Comparison of ENCODE assay signal across 8 cellular contexts in the genomic region with DNA sequence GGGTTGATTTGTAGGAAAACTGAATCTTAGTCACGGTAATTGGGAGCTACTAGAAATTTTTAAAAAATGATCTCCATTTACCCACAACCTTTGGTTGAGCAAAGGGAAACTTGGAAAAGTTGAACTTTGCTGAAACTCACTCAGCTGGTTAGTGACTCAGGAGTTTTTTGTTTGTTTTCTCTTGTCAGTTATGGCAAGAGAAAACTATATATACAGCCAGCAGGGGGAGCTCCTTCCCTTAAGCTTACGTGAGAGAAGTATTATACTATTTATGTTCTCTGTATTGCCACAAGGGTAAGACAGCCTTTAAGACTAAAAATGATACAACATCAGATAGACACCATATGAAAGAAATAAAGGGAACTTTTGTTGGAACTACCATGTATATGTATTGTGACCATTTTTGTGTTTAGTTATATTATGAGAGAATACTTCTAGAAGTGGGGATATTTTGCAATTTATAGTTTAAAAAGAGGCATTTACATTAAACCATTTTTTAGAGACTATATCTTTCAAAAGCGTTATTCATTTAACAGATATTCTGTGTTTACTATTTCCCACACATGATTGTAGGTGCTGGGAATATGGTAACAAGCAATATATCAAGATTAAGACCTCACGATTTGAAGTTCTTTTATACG. TPM values are rescaled to one million over a fixed set of nuclear protein-coding genes. Genes with fewer than 3 reads are reported as not detected.
DNase-seq lines count a peak whose midpoint lies in the region; ATAC-seq and TF ChIP-seq lines count a peak whose summit lies in the region.

No MANE protein-coding gene starts in this region.

- H4K8ac ChIP-seq in IMR-90 (ENCODE audit: low read depth in 2 of 2, low read length in 2 of 2) = no peak overlapping the region

- H3K4me2 ChIP-seq in IMR-90 (ENCODE audit: low read depth, low read length) (no peak overlapping the region), osteoblast (ENCODE audit: insufficient read depth, low read length) (peak overlapping the region; percentile 37)

- H4K5ac ChIP-seq in IMR-90 (ENCODE audit: low read depth, low read length) = no peak overlapping the region

- ATAC-seq in GM21723 (IDR thresholded peaks at IDR 0.05; ENCODE audit: unreplicated experiment) (peak; percentile 79), IMR-90 (ENCODE audit: low read depth) (peak; percentile 96), GM19452 (IDR thresholded peaks at IDR 0.05; ENCODE audit: unreplicated experiment) (no peak)

- no peaks in the 10 kb centered on the region for H3K36me3 ChIP-seq in IMR-90 (ENCODE audit: control insufficient read depth, insufficient read depth, low read length)
- no peaks in the 10 kb centered on the region for H3K36me3 ChIP-seq in osteoblast (ENCODE audit: insufficient read depth, low read length)

- WGBS in IMR-90 (ENCODE audit: extremely low coverage in 2 of 2, insufficient read length in 1 of 2), 2 experiments = no CpG with 5 or more reads among the region's 5 CpGs

- H3K4ac ChIP-seq in IMR-90 (ENCODE audit: low read depth, low read length) = no peak overlapping the region

- no peak overlapping the region for H2BK15ac ChIP-seq in IMR-90 (ENCODE audit: low read depth, low read length)

- dilution Hi-C loops in IMR-90 (cut with HindIII; ENCODE audit: low sequenced_read_pairs, unreplicated experiment) = no loop called here

- H3K4me1 ChIP-seq in IMR-90 (ENCODE audit: control insufficient read depth, insufficient read depth, low read length) = no peaks in the 10 kb centered on the region
- H3K4me1 ChIP-seq in osteoblast (ENCODE audit: insufficient read depth, low read length) = no peaks in the 10 kb centered on the region

- H2AK5ac ChIP-seq in IMR-90 (ENCODE audit: low read depth, low read length) = no peak overlapping the region

- DNase-seq in ELR (ENCODE audit: low read depth) = peak; percentile 93
- DNase-seq in IMR-90 = peak; percentile 92
- DNase-seq in NOMO-1 treated with dmso at 0.1 percent for 144 hours (lab: John Stamatoyannopoulos, UW; ENCODE audit: unreplicated experiment) = peak; percentile 60
- DNase-seq in activated T-cell treated with anti-CD3 and anti-CD28 coated beads for 4 hours = peak; percentile 62
- peak; percentile 90 for DNase-seq in fibroblast of the conjunctiva (ENCODE audit: low read depth)
- peak; percentile 83 for DNase-seq in osteoblast (ENCODE audit: insufficient read length, low spot score, missing footprints)

- in situ Hi-C loops in IMR-90 (cut with MboI; ENCODE audit: low sequenced_read_pairs) = no loop called here

- H3K27me3 ChIP-seq in IMR-90 (ENCODE audit: control insufficient read depth, insufficient read depth, low read length) (peaks cover 32% of the 10 kb centered on the region), osteoblast (ENCODE audit: insufficient read depth, low read length) (peaks cover 18% of the 10 kb centered on the region)

- H3K14ac ChIP-seq in IMR-90 (replicated peaks; ENCODE audit: low read depth, low read length) = no peak overlapping the region

- no peaks in the 10 kb centered on the region for H3K9me1 ChIP-seq in IMR-90 (ENCODE audit: insufficient read depth, low read length)

- TF ChIP-seq RAD21 in IMR-90 (IDR thresholded peaks at IDR 0.05; ENCODE audit: low read length) = peak; percentile 52

- no peak overlapping the region for H2AK9ac ChIP-seq in IMR-90 (replicated peaks; ENCODE audit: low read depth, low read length, poor library complexity)

- H3K56ac ChIP-seq in IMR-90 (ENCODE audit: extremely low read depth, insufficient read depth, low read length) = no peak overlapping the region

- H3K18ac ChIP-seq in IMR-90 (ENCODE audit: low read depth, low read length) = no peak overlapping the region

- no peaks in the 10 kb centered on the region for H4K20me1 ChIP-seq in IMR-90 (ENCODE audit: insufficient read depth, low read length)
- no peaks in the 10 kb centered on the region for H4K20me1 ChIP-seq in osteoblast (ENCODE audit: insufficient read depth, low read length)

- no TSS peak for BruUV-seq in IMR-90 (replicated peaks; lab: Mats Ljungman, UMichigan)

- H3K9me3 ChIP-seq in IMR-90 (ENCODE audit: control insufficient read depth, insufficient read depth, low read length) (no peaks in the 10 kb centered on the region), osteoblast (ENCODE audit: low read depth, low read length) (no peaks in the 10 kb centered on the region)

- intact Hi-C loops in IMR-90 (cut with micrococcal nuclease) = loop anchor here (5.0 kb wide), 1 partner anchor 249 kb away; no protein-coding TSS in a partner anchor

- H3K4me3 ChIP-seq in IMR-90 (ENCODE audit: insufficient read depth, low read depth, low read length) = no peak overlapping the region
- no peak overlapping the region for H3K4me3 ChIP-seq in osteoblast (ENCODE audit: insufficient read depth, low read length)

- TF ChIP-seq POLR2A in IMR-90 (IDR thresholded peaks at IDR 0.05; ENCODE audit: low read depth, low read length) = no peak

- CTCF ChIA-PET in IMR-90 (lab: Yijun Ruan, JAX) = interaction anchor here (0.6 to 1.8 kb wide), 11 partner anchors 10 to 246 kb away, joined by 3 to 14 read pairs (median 4); no protein-coding TSS in a partner anchor

- H2BK120ac ChIP-seq in IMR-90 (ENCODE audit: low read depth, low read length) = no peak overlapping the region

- H3K9ac ChIP-seq in IMR-90 (ENCODE audit: low read depth, low read length) = no peak overlapping the region

- no peaks in the 10 kb centered on the region for H3K79me2 ChIP-seq in osteoblast (ENCODE audit: insufficient read depth, low read length)

- H2AFZ ChIP-seq in IMR-90 (replicated peaks; ENCODE audit: low read length, poor library complexity) (no peak overlapping the region), osteoblast (ENCODE audit: low read length) (no peak overlapping the region)

- H4K91ac ChIP-seq in IMR-90 (ENCODE audit: insufficient read depth, low read depth, low read length) = no peak overlapping the region

- TF ChIP-seq CTCF in IMR-90 (conservative IDR thresholded peaks at IDR 0.05; ENCODE audit: low read depth, low read length) (peak; percentile 88), osteoblast (IDR thresholded peaks at IDR 0.05; ENCODE audit: extremely low read depth, low read depth, low read length) (peak; percentile 91)

- H3K27ac ChIP-seq in IMR-90 (ENCODE audit: insufficient read depth, low read length) = no peak overlapping the region
- H3K27ac ChIP-seq in osteoblast (ENCODE audit: low read depth, low read length) = no peak overlapping the region

- H2BK20ac ChIP-seq in IMR-90 (ENCODE audit: low read depth, low read length) = no peak overlapping the region

- no peak overlapping the region for H2BK5ac ChIP-seq in IMR-90 (ENCODE audit: low read depth, low read length, poor library complexity, severe bottlenecking)

- H3K23ac ChIP-seq in IMR-90 (ENCODE audit: low read depth, low read length) = no peak overlapping the region

- POLR2A ChIA-PET in IMR-90 (lab: Charles Lee; ENCODE audit: unreplicated experiment) = no interaction called here

- no peaks in the 10 kb centered on the region for H3K79me1 ChIP-seq in IMR-90 (ENCODE audit: low read depth in 1 of 2, low read length in 2 of 2)

TF ChIP-seq in IMR-90, 13 proteins besides CTCF, POLR2A, EP300 and RAD21:
- TF ChIP-seq MAZ (IDR thresholded peaks at IDR 0.05; ENCODE audit: borderline replicate concordance, low read depth, low read length) (no peak), CHD1 (IDR thresholded peaks at IDR 0.05; ENCODE audit: low read depth, low read length) (no peak), NFE2L2 (IDR thresholded peaks at IDR 0.05; ENCODE audit: low read depth, low read length) (peak; percentile 76), CEBPB (IDR thresholded peaks at IDR 0.05; ENCODE audit: low read depth, low read length) (0 out of 2 replicates have a peak, but pooled peaks have one; percentile 0), MAFK (IDR thresholded peaks at IDR 0.05; ENCODE audit: low read depth, low read length) (peak; percentile 7; the same call in 1 of the 2 replicates), SMC3 (IDR thresholded peaks at IDR 0.05; ENCODE audit: low read depth, low read length) (0 out of 2 replicates have a peak, but pooled peaks have one; percentile 24), MXI1 (IDR thresholded peaks at IDR 0.05; ENCODE audit: borderline replicate concordance, low read depth, low read length) (no peak), RFX5 (IDR thresholded peaks at IDR 0.05; ENCODE audit: low read depth, low read length) (no peak), BHLHE40 (IDR thresholded peaks at IDR 0.05; ENCODE audit: low read depth, low read length) (no peak), FOS (IDR thresholded peaks at IDR 0.05; ENCODE audit: low read depth, low read length) (peak; percentile 13; the same call in 1 of the 2 replicates), RCOR1 (IDR thresholded peaks at IDR 0.05; ENCODE audit: insufficient replicate concordance, low read length) (no peak)
- TF ChIP-seq, protein P1, sequence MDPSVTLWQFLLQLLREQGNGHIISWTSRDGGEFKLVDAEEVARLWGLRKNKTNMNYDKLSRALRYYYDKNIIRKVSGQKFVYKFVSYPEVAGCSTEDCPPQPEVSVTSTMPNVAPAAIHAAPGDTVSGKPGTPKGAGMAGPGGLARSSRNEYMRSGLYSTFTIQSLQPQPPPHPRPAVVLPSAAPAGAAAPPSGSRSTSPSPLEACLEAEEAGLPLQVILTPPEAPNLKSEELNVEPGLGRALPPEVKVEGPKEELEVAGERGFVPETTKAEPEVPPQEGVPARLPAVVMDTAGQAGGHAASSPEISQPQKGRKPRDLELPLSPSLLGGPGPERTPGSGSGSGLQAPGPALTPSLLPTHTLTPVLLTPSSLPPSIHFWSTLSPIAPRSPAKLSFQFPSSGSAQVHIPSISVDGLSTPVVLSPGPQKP (IDR thresholded peaks at IDR 0.05; ENCODE audit: borderline replicate concordance, low read depth, low read length) = no peak
- TF ChIP-seq, protein P2, sequence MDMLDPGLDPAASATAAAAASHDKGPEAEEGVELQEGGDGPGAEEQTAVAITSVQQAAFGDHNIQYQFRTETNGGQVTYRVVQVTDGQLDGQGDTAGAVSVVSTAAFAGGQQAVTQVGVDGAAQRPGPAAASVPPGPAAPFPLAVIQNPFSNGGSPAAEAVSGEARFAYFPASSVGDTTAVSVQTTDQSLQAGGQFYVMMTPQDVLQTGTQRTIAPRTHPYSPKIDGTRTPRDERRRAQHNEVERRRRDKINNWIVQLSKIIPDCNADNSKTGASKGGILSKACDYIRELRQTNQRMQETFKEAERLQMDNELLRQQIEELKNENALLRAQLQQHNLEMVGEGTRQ (IDR thresholded peaks at IDR 0.05; ENCODE audit: low read depth, low read length) = no peak
TF ChIP-seq in IMR-90: peak in this region for 5.

RNA-seq across cellular contexts. Expression of a gene that starts 28.1 kb away (rescaled TPM):
- total RNA-seq in IMR-90 (2012; rRNA removed) (0.18 and 0.28 TPM in 2 replicates), osteoblast (0.29 and 0.72 TPM in 2 replicates)
- polyA plus RNA-seq in IMR-90 (2012; rRNA removed) = 0.24 and 0.34 TPM in 2 replicates
- polyA plus RNA-seq in IMR-90 (2012; cell fraction: cytosol; rRNA removed) = 0.26 and 0.39 TPM in 2 replicates
- polyA plus RNA-seq in IMR-90 (2012; cell fraction: nucleus; rRNA removed; ENCODE audit: low replicate concordance) = 1.4 and 1.6 TPM in 2 replicates

RNA-seq across cellular contexts. Expression of a gene that starts 37.1 kb away (rescaled TPM):
- total RNA-seq in IMR-90 (2012; rRNA removed) (66.4 and 80.7 TPM in 2 replicates), osteoblast (277 and 292 TPM in 2 replicates)
- polyA plus RNA-seq in IMR-90 (2012; rRNA removed) = 50.1 and 60.4 TPM in 2 replicates
- 23.3 and 26.6 TPM in 2 replicates for polyA plus RNA-seq in IMR-90 (2012; cell fraction: cytosol; rRNA removed)
- 7.8 and 35.9 TPM in 2 replicates for polyA plus RNA-seq in IMR-90 (2012; cell fraction: nucleus; rRNA removed; ENCODE audit: low replicate concordance)
